In genomic region chr10:5976689-5977470, GRCh38 we compare ENCODE assay signal across 9 cellular contexts. TPM values are rescaled to one million over a fixed set of nuclear protein-coding genes. Genes with fewer than 3 reads are reported as not detected.
DNase-seq lines count a peak whose midpoint lies in the region; ATAC-seq and TF ChIP-seq lines count a peak whose summit lies in the region.
"Had no signal": no experiment of that assay in that cellular context is flagged by ENCODE, and none has a peak within 500 bp of the region (broad histone marks: within the 10 kb centered on the region; RNA-seq: fewer than 3 reads in every experiment).

No MANE protein-coding gene starts in this region.

- peak overlapping the region; percentile 82 for H3K4me2 ChIP-seq in PC-3 (ENCODE audit: low read length)
- peak overlapping the region; percentile 88 for H3K4me2 ChIP-seq in trophoblast cell (ENCODE audit: low read length)

- H4K12ac ChIP-seq in trophoblast cell (ENCODE audit: low read depth, low read length): no peak overlapping the region

- DNase-seq in DMS 273 (lab: John Stamatoyannopoulos, UW; ENCODE audit: unreplicated experiment) (peak; percentile 46), DMS 273 treated with DMSO at 0.1 percent for 48 hours (lab: John Stamatoyannopoulos, UW) (no peak), PC-3 (peak; percentile 30), Right ventricle myocardium superior (peak; percentile 72), trophoblast cell (peak in 1 of 2 donors; percentile 43), NCI-H187 (lab: John Stamatoyannopoulos, UW) (no peak)
- peak; percentile 64 for DNase-seq in activated naive CD4-positive, alpha-beta T cell treated with anti-CD3 and anti-CD28 coated beads for 36 hours

- no peak overlapping the region for H3K18ac ChIP-seq in trophoblast cell (ENCODE audit: low read length)

- intact Hi-C loops in PC-3 (cut with micrococcal nuclease): no loop called here
- intact Hi-C loops in activated naive CD4-positive, alpha-beta T cell treated with anti-CD3 and anti-CD28 coated beads for 36 hours (cut with micrococcal nuclease): loop anchor here (1.0 to 10.0 kb wide), 12 partner anchors 37 to 682 kb away; partner anchors contain the start of genes FBH1, GDI2, PRKCQ and TASOR2
- intact Hi-C loops in Right ventricle myocardium superior (cut with DNase I): no loop called here

- no peaks in the 10 kb centered on the region for H3F3A ChIP-seq in PC-3 (ENCODE audit: low read length, unreplicated experiment)

- H3K36me3 ChIP-seq in PC-3 (ENCODE audit: low read depth, low read length) (no peaks in the 10 kb centered on the region), trophoblast cell (ENCODE audit: control insufficient read depth in 1 of 2, insufficient read depth in 2 of 2, low read length in 2 of 2) (no peaks in the 10 kb centered on the region)

- H4K20me1 ChIP-seq in PC-3 (ENCODE audit: low read length): no peaks in the 10 kb centered on the region

- H2BK120ac ChIP-seq in trophoblast cell (ENCODE audit: insufficient read depth, low read length, poor library complexity): no peak overlapping the region

- no peak overlapping the region for H3K14ac ChIP-seq in trophoblast cell (ENCODE audit: low read length)

- no peak for TF ChIP-seq CTCF in PC-3 (conservative IDR thresholded peaks at IDR 0.05; ENCODE audit: low read depth, low read length)

- H3K79me2 ChIP-seq in PC-3 (ENCODE audit: low read length): peaks cover 17% of the 10 kb centered on the region
- no peaks in the 10 kb centered on the region for H3K79me2 ChIP-seq in trophoblast cell (ENCODE audit: control insufficient read depth, insufficient read depth, low read length, poor library complexity)

- H3K36me3 Mint-ChIP-seq in activated naive CD4-positive, alpha-beta T cell treated with anti-CD3 and anti-CD28 coated beads for 36 hours (ENCODE audit: low read depth): peaks cover 2% of the 10 kb centered on the region

- peak overlapping the region; percentile 64 for H3K9ac ChIP-seq in PC-3 (ENCODE audit: low read length)
- H3K9ac ChIP-seq in trophoblast cell (ENCODE audit: low read length): no peak overlapping the region

- no peaks in the 10 kb centered on the region for H3K9me3 Mint-ChIP-seq in activated naive CD4-positive, alpha-beta T cell treated with anti-CD3 and anti-CD28 coated beads for 36 hours

- no peaks in the 10 kb centered on the region for H3K9me2 ChIP-seq in PC-3 (replicated peaks; ENCODE audit: low read length)

- H3K4ac ChIP-seq in trophoblast cell (ENCODE audit: low read depth, low read length): no peak overlapping the region

- H3K27ac ChIP-seq in PC-3 (ENCODE audit: low read length): peak overlapping the region; percentile 37
- H3K27ac ChIP-seq in trophoblast cell (ENCODE audit: low read depth, low read length): no peak overlapping the region
- H3K27ac ChIP-seq: 22Rv1 had no signal

- no CpG with 5 or more reads among the region's 77 CpGs for WGBS in trophoblast cell (ENCODE audit: extremely low coverage, insufficient coverage, insufficient read length)

- no peak overlapping the region for H4K8ac ChIP-seq in trophoblast cell (ENCODE audit: low read depth, low read length)

- POLR2A ChIA-PET in PC-3 (lab: Charles Lee; ENCODE audit: unreplicated experiment): no interaction called here

- H4K91ac ChIP-seq in trophoblast cell (ENCODE audit: low read depth, low read length): no peak overlapping the region

- no peak overlapping the region for H3K23ac ChIP-seq in trophoblast cell (ENCODE audit: low read length)

- BruUV-seq in PC-3 (replicated peaks; lab: Mats Ljungman, UMichigan): no TSS peak

- H3K27ac Mint-ChIP-seq in activated naive CD4-positive, alpha-beta T cell treated with anti-CD3 and anti-CD28 coated beads for 36 hours: peak overlapping the region; percentile 97

- H3K4me1 Mint-ChIP-seq in activated naive CD4-positive, alpha-beta T cell treated with anti-CD3 and anti-CD28 coated beads for 36 hours (ENCODE audit: low read depth): peaks cover 27% of the 10 kb centered on the region

- H3K9me3 ChIP-seq in PC-3 (ENCODE audit: low read length): no peaks in the 10 kb centered on the region
- H3K9me3 ChIP-seq in trophoblast cell (ENCODE audit: insufficient read depth, low read depth, low read length): no peaks in the 10 kb centered on the region

- no peaks in the 10 kb centered on the region for H3K27me3 Mint-ChIP-seq in activated naive CD4-positive, alpha-beta T cell treated with anti-CD3 and anti-CD28 coated beads for 36 hours (ENCODE audit: low read depth)

- H3K4me1 ChIP-seq in PC-3 (ENCODE audit: insufficient read depth, low read length) (no peaks in the 10 kb centered on the region), trophoblast cell (ENCODE audit: control insufficient read depth in 1 of 2, insufficient read depth in 2 of 2, low read length in 2 of 2) (peaks cover 6 to 7% of the 10 kb centered on the region in 2 experiments)

- H3K4me3 Mint-ChIP-seq in activated naive CD4-positive, alpha-beta T cell treated with anti-CD3 and anti-CD28 coated beads for 36 hours: peak overlapping the region; percentile 97

- H3K4me3 ChIP-seq in PC-3 (ENCODE audit: low read length) (peak overlapping the region; percentile 75), trophoblast cell (ENCODE audit: low read depth, low read length) (peak overlapping the region; percentile 63)

- H2AFZ ChIP-seq in PC-3 (ENCODE audit: low read length): peak overlapping the region; percentile 73
- no peak overlapping the region for H2AFZ ChIP-seq in trophoblast cell (ENCODE audit: insufficient read depth, low read length, poor library complexity)

- no peaks in the 10 kb centered on the region for H3K79me1 ChIP-seq in trophoblast cell (ENCODE audit: low read length)

- H2AK5ac ChIP-seq in trophoblast cell (ENCODE audit: low read length): no peak overlapping the region

- no peaks in the 10 kb centered on the region for H3K27me3 ChIP-seq in PC-3 (ENCODE audit: low read length)
- H3K27me3 ChIP-seq in trophoblast cell (ENCODE audit: insufficient read depth, low read length): peaks cover 26% of the 10 kb centered on the region

- H2BK12ac ChIP-seq in trophoblast cell (ENCODE audit: low read length): no peak overlapping the region

- no peak overlapping the region for H2BK5ac ChIP-seq in trophoblast cell (ENCODE audit: low read depth, low read length, poor library complexity)

- CTCF ChIA-PET in PC-3 (lab: Charles Lee): no interaction called here
- CTCF ChIA-PET in activated naive CD4-positive, alpha-beta T cell treated with anti-CD3 and anti-CD28 coated beads for 36 hours (lab: Charles Lee): interaction anchor here (0.5 to 2.4 kb wide), 8 partner anchors 37 to 115 kb away, joined by 3 to 13 read pairs (median 6); partner anchors contain the start of genes ANKRD16 and FBH1

- peak; percentile 16 for ATAC-seq in HG02852 (IDR thresholded peaks at IDR 0.05; ENCODE audit: unreplicated experiment)
- peak; percentile 44 for ATAC-seq in PC-3
- ATAC-seq in Right ventricle myocardium superior (ENCODE audit: poor library complexity): peak; percentile 70

RNA-seq across cellular contexts. Expression of gene IL15RA, which starts 0.5 kb away (rescaled TPM):
- total RNA-seq in PC-3 (2014; rRNA removed) (4.4 and 5.9 TPM in 2 replicates), Right ventricle myocardium superior (8.2 TPM)
- total RNA-seq in activated naive CD4-positive, alpha-beta T cell treated with anti-CD3 and anti-CD28 coated beads for 36 hours: 10 to 100 TPM; 14.7 to 16.3 TPM
- 0.03 and 0.10 TPM in 2 replicates for polyA plus RNA-seq in trophoblast cell (2013)

Comparison
In these comparisons a context has a peak if more than half of its experiments do, and no peak if none do; other contexts are left out.
1. DNase-seq: peak in DMS 273 (single experiment), PC-3 (single experiment), activated naive CD4-positive, alpha-beta T cell treated with anti-CD3 and anti-CD28 coated beads for 36 hours (single experiment) and Right ventricle myocardium superior (single experiment); none in DMS 273 treated with DMSO at 0.1 percent for 48 hours (single experiment) and NCI-H187 (0 of 2).
2. ATAC-seq: peak in every context shown above with its lines; median percentile 70 in Right ventricle myocardium superior; 44 in PC-3; 16 in HG02852.